1 cellular context compared by ENCODE assay signal in genomic region chrX:154057790-154058189, GRCh38.
TF ChIP-seq lines count a peak whose summit lies in the region.

No MANE protein-coding gene starts in this region.

TF ChIP-seq in HCT116, 20 proteins besides CTCF, POLR2A, EP300 and RAD21 (continued from another document):
- TF ChIP-seq ZNF274 (IDR thresholded peaks at IDR 0.05; ENCODE audit: low read depth, low read length) (no peak), SIN3A (IDR thresholded peaks at IDR 0.05; ENCODE audit: low read depth) (no peak), FOSL1 (IDR thresholded peaks at IDR 0.05; ENCODE audit: low read depth) (no peak), CEBPB (IDR thresholded peaks at IDR 0.05; ENCODE audit: low read depth) (no peak)
